ENCODE assay signal across 12 cellular contexts in genomic region chr17:63113167-63113566, GRCh38.
DNase-seq lines count a peak whose midpoint lies in the region; ATAC-seq and TF ChIP-seq lines count a peak whose summit lies in the region.
"Had no signal": no experiment of that assay in that cellular context is flagged by ENCODE, and none has a peak within 500 bp of the region (broad histone marks: within the 10 kb centered on the region; RNA-seq: fewer than 3 reads in every experiment).

No MANE protein-coding gene starts in this region.

- H3K4me3 ChIP-seq in LNCaP clone FGC (ENCODE audit: low read depth, low read length) (no peak overlapping the region), choroid plexus epithelial cell (ENCODE audit: low read depth, low read length) (no peak overlapping the region), osteoblast (ENCODE audit: insufficient read depth, low read length) (no peak overlapping the region), psoas muscle (no peak overlapping the region)

- no peak overlapping the region for H2AFZ ChIP-seq in osteoblast (ENCODE audit: low read length)

- WGBS in psoas muscle, 3 donors = 77 to 86% (median 77%) methylated on average over 4 of the region's 4 CpGs

- no peaks in the 10 kb centered on the region for H3K27me3 Mint-ChIP-seq in activated CD4-positive, alpha-beta T cell treated with anti-CD3 and anti-CD28 coated beads, Interleukin-2, amount 10 ng/mL, durations not matched to agents 7 days and 5 days
- H3K27me3 Mint-ChIP-seq: activated naive CD8-positive, alpha-beta T cell treated with anti-CD3 and anti-CD28 coated beads, Interleukin-2, amount 10 ng/mL, durations not matched to agents 7 days and 5 days had no signal

- H3K36me3 Mint-ChIP-seq in activated CD4-positive, alpha-beta T cell treated with anti-CD3 and anti-CD28 coated beads, Interleukin-2, amount 10 ng/mL, durations not matched to agents 7 days and 5 days (ENCODE audit: low read depth) = no peaks in the 10 kb centered on the region
- H3K36me3 Mint-ChIP-seq: activated naive CD8-positive, alpha-beta T cell treated with anti-CD3 and anti-CD28 coated beads, Interleukin-2, amount 10 ng/mL, durations not matched to agents 7 days and 5 days had no signal

- H3K79me2 ChIP-seq in osteoblast (ENCODE audit: insufficient read depth, low read length) = peaks cover 29% of the 10 kb centered on the region

- no peak overlapping the region for H3K4me2 ChIP-seq in osteoblast (ENCODE audit: insufficient read depth, low read length)

- no peak overlapping the region for H3K27ac Mint-ChIP-seq in activated CD4-positive, alpha-beta T cell treated with anti-CD3 and anti-CD28 coated beads, Interleukin-2, amount 10 ng/mL, durations not matched to agents 7 days and 5 days
- H3K27ac Mint-ChIP-seq: activated naive CD8-positive, alpha-beta T cell treated with anti-CD3 and anti-CD28 coated beads, Interleukin-2, amount 10 ng/mL, durations not matched to agents 7 days and 5 days had no signal

- TF ChIP-seq CTCF in GM10266 (IDR thresholded peaks at IDR 0.05; ENCODE audit: control insufficient read depth, insufficient read depth, low read depth, missing control alignments) (peak; percentile 14), LNCaP clone FGC (IDR thresholded peaks at IDR 0.05; ENCODE audit: control insufficient read depth, extremely low read depth, insufficient read depth) (peak; percentile 18; the same call in 1 of the 2 replicates), choroid plexus epithelial cell (conservative IDR thresholded peaks at IDR 0.05; ENCODE audit: low read depth, low read length) (peak; percentile 40), osteoblast (IDR thresholded peaks at IDR 0.05; ENCODE audit: extremely low read depth, low read depth, low read length) (peak; percentile 31), psoas muscle (IDR thresholded peaks at IDR 0.05) (no peak)

- DNase-seq in GM10266 (ENCODE audit: extremely low spot score) (peak; percentile 6), LNCaP clone FGC (ENCODE audit: low read depth) (no peak), choroid plexus epithelial cell (ENCODE audit: low read depth) (peak; percentile 30), osteoblast (ENCODE audit: insufficient read length, low spot score, missing footprints) (no peak), psoas muscle (no peak), GM19238 (ENCODE audit: insufficient read length, low spot score) (no peak)
- no peak for DNase-seq in activated CD8-positive, alpha-beta memory T cell treated with anti-CD3 and anti-CD28 coated beads, Interleukin-2, amount 50 U/mL, for 4 hours
- DNase-seq in activated CD4-positive, alpha-beta T cell treated with anti-CD3 and anti-CD28 coated beads, Interleukin-2, amount 10 ng/mL, durations not matched to agents 7 days and 5 days = no peak
- DNase-seq: activated CD4-positive, alpha-beta T cell treated with anti-CD3 and anti-CD28 coated beads, Interleukin-2, amount 50 U/mL, for 4 hours; activated naive CD8-positive, alpha-beta T cell treated with anti-CD3 and anti-CD28 coated beads, Interleukin-2, amount 10 ng/mL, durations not matched to agents 7 days and 5 days; right cardiac atrium; Right ventricle myocardium superior had no signal

- H3K9me3 ChIP-seq in osteoblast (ENCODE audit: low read depth, low read length) = no peaks in the 10 kb centered on the region
- no peaks in the 10 kb centered on the region for H3K9me3 ChIP-seq in psoas muscle

- POLR2A ChIA-PET in activated CD4-positive, alpha-beta T cell treated with anti-CD3 and anti-CD28 coated beads, Interleukin-2, amount 10 ng/mL, durations not matched to agents 7 days and 5 days (lab: Charles Lee) = no interaction called here

- H3K9me3 Mint-ChIP-seq in activated CD4-positive, alpha-beta T cell treated with anti-CD3 and anti-CD28 coated beads, Interleukin-2, amount 10 ng/mL, durations not matched to agents 7 days and 5 days = no peaks in the 10 kb centered on the region
- H3K9me3 Mint-ChIP-seq: activated naive CD8-positive, alpha-beta T cell treated with anti-CD3 and anti-CD28 coated beads, Interleukin-2, amount 10 ng/mL, durations not matched to agents 7 days and 5 days had no signal

- no peaks in the 10 kb centered on the region for H3K4me1 Mint-ChIP-seq in activated CD4-positive, alpha-beta T cell treated with anti-CD3 and anti-CD28 coated beads, Interleukin-2, amount 10 ng/mL, durations not matched to agents 7 days and 5 days
- H3K4me1 Mint-ChIP-seq: activated naive CD8-positive, alpha-beta T cell treated with anti-CD3 and anti-CD28 coated beads, Interleukin-2, amount 10 ng/mL, durations not matched to agents 7 days and 5 days had no signal

- H3K27me3 ChIP-seq in osteoblast (ENCODE audit: insufficient read depth, low read length) (no peaks in the 10 kb centered on the region), psoas muscle (ENCODE audit: insufficient read depth in 3 of 3, low read length in 2 of 3) (no peaks in the 10 kb centered on the region)

- no peak for ATAC-seq in psoas muscle
- ATAC-seq: right cardiac atrium had no signal

- intact Hi-C loops in psoas muscle (cut with DNase I) = no loop called here

- H3K36me3 ChIP-seq in osteoblast (ENCODE audit: insufficient read depth, low read length) (no peaks in the 10 kb centered on the region), psoas muscle (ENCODE audit: insufficient read depth in 1 of 2, low read depth in 1 of 2) (no peaks in the 10 kb centered on the region)

- H4K20me1 ChIP-seq in osteoblast (ENCODE audit: insufficient read depth, low read length) = peaks cover 8% of the 10 kb centered on the region

- H3K4me3 Mint-ChIP-seq in activated CD4-positive, alpha-beta T cell treated with anti-CD3 and anti-CD28 coated beads, Interleukin-2, amount 10 ng/mL, durations not matched to agents 7 days and 5 days = no peak overlapping the region
- H3K4me3 Mint-ChIP-seq: activated naive CD8-positive, alpha-beta T cell treated with anti-CD3 and anti-CD28 coated beads, Interleukin-2, amount 10 ng/mL, durations not matched to agents 7 days and 5 days had no signal

- H3K4me1 ChIP-seq in osteoblast (ENCODE audit: insufficient read depth, low read length) (no peaks in the 10 kb centered on the region), psoas muscle (no peaks in the 10 kb centered on the region)

- CTCF ChIA-PET in activated CD4-positive, alpha-beta T cell treated with anti-CD3 and anti-CD28 coated beads, Interleukin-2, amount 10 ng/mL, durations not matched to agents 7 days and 5 days (lab: Charles Lee) = interaction anchor here (0.5 kb wide), 1 partner anchor 278 kb away, joined by 3 read pairs; no protein-coding TSS in a partner anchor

- H3K27ac ChIP-seq in osteoblast (ENCODE audit: low read depth, low read length) (no peak overlapping the region), psoas muscle (no peak overlapping the region)

Comparison
In these comparisons a context has a peak if more than half of its experiments do, and no peak if none do; other contexts are left out.
1. DNase-seq: peak in GM10266 (single experiment) and choroid plexus epithelial cell (single experiment); none in LNCaP clone FGC (single experiment), osteoblast (single experiment), psoas muscle (0 of 2), activated CD8-positive, alpha-beta memory T cell treated with anti-CD3 and anti-CD28 coated beads, Interleukin-2, amount 50 U/mL, for 4 hours (single experiment), activated CD4-positive, alpha-beta T cell treated with anti-CD3 and anti-CD28 coated beads, Interleukin-2, amount 10 ng/mL, durations not matched to agents 7 days and 5 days (single experiment) and GM19238 (single experiment).